In the genomic region with DNA sequence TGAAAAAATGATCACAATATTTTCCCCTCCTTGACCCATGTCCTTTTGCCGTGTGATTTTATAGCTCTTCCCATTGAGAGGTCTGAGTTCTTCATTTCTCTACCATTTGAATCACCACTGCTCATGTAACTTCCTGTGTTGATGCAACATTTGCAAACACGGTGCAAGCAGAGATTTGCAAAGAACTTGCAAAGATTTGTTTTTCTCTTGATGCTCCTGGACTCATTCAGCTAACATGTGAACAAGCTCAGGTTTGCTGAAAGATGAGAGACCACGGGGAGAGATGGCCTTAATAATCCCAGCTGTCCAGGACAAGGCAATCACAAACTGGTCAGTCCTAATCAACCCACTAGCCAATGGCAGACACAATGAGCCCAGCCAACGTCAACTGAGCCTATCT, we compare ENCODE assay signal across 11 cellular contexts. TPM values are rescaled to one million over a fixed set of nuclear protein-coding genes. Genes with fewer than 3 reads are reported as not detected.
DNase-seq lines count a peak whose midpoint lies in the region; ATAC-seq and TF ChIP-seq lines count a peak whose summit lies in the region.
"Had no signal": no experiment of that assay in that cellular context is flagged by ENCODE, and none has a peak within 500 bp of the region (broad histone marks: within the 10 kb centered on the region; RNA-seq: fewer than 3 reads in every experiment).

No MANE protein-coding gene starts in this region.

- DNase-seq in CD1c-positive myeloid dendritic cell (ENCODE audit: extremely low spot score) (peak; percentile 72), HL-60 (ENCODE audit: low read depth in 1 of 2, low spot score in 1 of 2) (peak in 1 of 2 experiments; percentile 66), left lobe of liver (ENCODE audit: low spot score) (no peak), posterior cingulate gyrus (no peak)
- DNase-seq in activated CD4-positive, alpha-beta memory T cell treated with anti-CD3 and anti-CD28 coated beads for 36 hours = peak; percentile 18
- DNase-seq: activated CD4-positive, alpha-beta T cell treated with anti-CD3 and anti-CD28 coated beads, Interleukin-2, amount 50 U/mL, for 48 hours; NCI-H526 had no signal

- H3K27me3 Mint-ChIP-seq in activated CD4-positive, alpha-beta memory T cell treated with anti-CD3 and anti-CD28 coated beads for 36 hours = no peaks in the 10 kb centered on the region

- CTCF ChIA-PET in activated CD4-positive, alpha-beta memory T cell treated with anti-CD3 and anti-CD28 coated beads for 36 hours (lab: Charles Lee) = no interaction called here

- H3K9me3 Mint-ChIP-seq in activated CD4-positive, alpha-beta memory T cell treated with anti-CD3 and anti-CD28 coated beads for 36 hours = no peaks in the 10 kb centered on the region

- H3K4me3 ChIP-seq in HL-60 (replicated peaks; ENCODE audit: insufficient read depth, low read length) = no peak overlapping the region
- H3K4me3 ChIP-seq: adrenal gland had no signal

- POLR2A ChIA-PET in activated CD4-positive, alpha-beta memory T cell treated with anti-CD3 and anti-CD28 coated beads for 36 hours (lab: Charles Lee) = interaction anchor here (1.2 kb wide), 1 partner anchor 14 kb away, joined by 3 read pairs; no protein-coding TSS in a partner anchor

- peaks cover 26% of the 10 kb centered on the region for H3K4me1 Mint-ChIP-seq in activated CD4-positive, alpha-beta memory T cell treated with anti-CD3 and anti-CD28 coated beads for 36 hours (ENCODE audit: low read depth)

- ATAC-seq in left lobe of liver (peak; percentile 77), GM21526 (IDR thresholded peaks at IDR 0.05; ENCODE audit: low FRiP score, unreplicated experiment) (no peak), GM19455 (IDR thresholded peaks at IDR 0.05; ENCODE audit: unreplicated experiment) (no peak), GM21447 (IDR thresholded peaks at IDR 0.05; ENCODE audit: unreplicated experiment) (no peak)

- H3K27me3 ChIP-seq in HL-60 (ENCODE audit: insufficient read depth, poor library complexity, severe bottlenecking) = peaks cover 5% of the 10 kb centered on the region
- H3K27me3 ChIP-seq: adrenal gland had no signal

- intact Hi-C loops in activated CD4-positive, alpha-beta memory T cell treated with anti-CD3 and anti-CD28 coated beads for 36 hours (cut with micrococcal nuclease) = loop anchor here (2.0 kb wide), 1 partner anchor 14 kb away; no protein-coding TSS in a partner anchor
- intact Hi-C loops in posterior cingulate gyrus (cut with DNase I) = no loop called here

- no peak overlapping the region for H3K4me3 Mint-ChIP-seq in activated CD4-positive, alpha-beta memory T cell treated with anti-CD3 and anti-CD28 coated beads for 36 hours

- TF ChIP-seq CTCF in HL-60 (IDR thresholded peaks at IDR 0.05; ENCODE audit: insufficient read depth, low read length) = no peak

- peaks cover 25% of the 10 kb centered on the region for H3K36me3 Mint-ChIP-seq in activated CD4-positive, alpha-beta memory T cell treated with anti-CD3 and anti-CD28 coated beads for 36 hours

- peak overlapping the region; percentile 64 for H3K27ac Mint-ChIP-seq in activated CD4-positive, alpha-beta memory T cell treated with anti-CD3 and anti-CD28 coated beads for 36 hours

- peak overlapping the region; percentile 48 for H3K27ac ChIP-seq in HL-60 (replicated peaks)

RNA-seq across cellular contexts. Expression of gene VNN2, which starts 8.6 kb away (rescaled TPM):
- total RNA-seq in activated CD4-positive, alpha-beta memory T cell treated with anti-CD3 and anti-CD28 coated beads for 36 hours = 1 to 10 TPM; 4.3 to 5.0 TPM
- 0.78 TPM for total RNA-seq in left lobe of liver

RNA-seq across cellular contexts. Expression of gene VNN1, which starts 35.3 kb away (rescaled TPM):
- not detected for total RNA-seq in activated CD4-positive, alpha-beta memory T cell treated with anti-CD3 and anti-CD28 coated beads for 36 hours
- total RNA-seq in left lobe of liver = 74.8 TPM

RNA-seq across cellular contexts. Expression of gene SLC18B1, which starts 49.3 kb away (rescaled TPM):
- 1 to 10 TPM; 4.5 to 5.2 TPM for total RNA-seq in activated CD4-positive, alpha-beta memory T cell treated with anti-CD3 and anti-CD28 coated beads for 36 hours
- 4.5 TPM for total RNA-seq in left lobe of liver

Comparison
In these comparisons a context has a peak if more than half of its experiments do, and no peak if none do; other contexts are left out.
1. DNase-seq: peak in CD1c-positive myeloid dendritic cell (single experiment) and activated CD4-positive, alpha-beta memory T cell treated with anti-CD3 and anti-CD28 coated beads for 36 hours (single experiment); none in left lobe of liver (single experiment) and posterior cingulate gyrus (0 of 10).
2. RNA of gene VNN1, which starts 35.3 kb away (total RNA-seq): 74.8 TPM in left lobe of liver (single experiment); not detected in activated CD4-positive, alpha-beta memory T cell treated with anti-CD3 and anti-CD28 coated beads for 36 hours; every median in the first group is over 10 times any median in the second.